ENCODE assay signal across 7 cellular contexts in genomic region chr17:1718362-1719165, GRCh38. TPM values are rescaled to one million over a fixed set of nuclear protein-coding genes. Genes with fewer than 3 reads are reported as not detected.
DNase-seq lines count a peak whose midpoint lies in the region; ATAC-seq and TF ChIP-seq lines count a peak whose summit lies in the region.
"Had no signal": no experiment of that assay in that cellular context is flagged by ENCODE, and none has a peak within 500 bp of the region (broad histone marks: within the 10 kb centered on the region; RNA-seq: fewer than 3 reads in every experiment).

No MANE protein-coding gene starts in this region.

- H3K9me3 Mint-ChIP-seq in HFFc6, result no peaks in the 10 kb centered on the region
- H3K9me3 Mint-ChIP-seq: memory B cell had no signal

- H3K4me1 ChIP-seq in body of pancreas, result peaks cover 34% of the 10 kb centered on the region

- WGBS in body of pancreas, 2 donors, result 69 to 75% methylated on average over 18 to 19 of the region's 19 CpGs

- TF ChIP-seq POLR2A in body of pancreas (IDR thresholded peaks at IDR 0.05), result no peak

- no peaks in the 10 kb centered on the region for H3K36me3 ChIP-seq in body of pancreas (replicated peaks in 1 of 2; ENCODE audit: insufficient read depth in 1 of 2, low read depth in 2 of 2)

- intact Hi-C loops in body of pancreas (cut with DNase I) (no loop called here), posterior vena cava (cut with DNase I) (loop anchor here in 1 of 2 donors (5.0 kb wide), 1 partner anchor 549 kb away; no protein-coding TSS in a partner anchor)

- peak overlapping the region; percentile 92 to 98 (median 96) for H3K27ac ChIP-seq in body of pancreas

- peaks cover 9% of the 10 kb centered on the region for H3K27me3 Mint-ChIP-seq in HFFc6 (ENCODE audit: insufficient read depth)

- peaks cover 24% of the 10 kb centered on the region for H3K4me1 Mint-ChIP-seq in HFFc6 (ENCODE audit: low read depth)

- no peaks in the 10 kb centered on the region for H3K9me3 ChIP-seq in body of pancreas

- TF ChIP-seq CTCF in HFFc6 (IDR thresholded peaks at IDR 0.05), result no peak
- no peak for TF ChIP-seq CTCF in body of pancreas (IDR thresholded peaks at IDR 0.05)

- peak overlapping the region; percentile 94 for H3K4me3 Mint-ChIP-seq in HFFc6

- H3K4me3 ChIP-seq in body of pancreas, result no peak overlapping the region

- H3K27me3 ChIP-seq in body of pancreas, result no peaks in the 10 kb centered on the region

- ATAC-seq in body of pancreas (no peak), HG02852 (IDR thresholded peaks at IDR 0.05; ENCODE audit: unreplicated experiment) (no peak)

- H3K36me3 Mint-ChIP-seq in HFFc6 (ENCODE audit: low read depth), result peaks cover 10% of the 10 kb centered on the region
- H3K36me3 Mint-ChIP-seq: memory B cell had no signal

- H3K27ac Mint-ChIP-seq in HFFc6, result peak overlapping the region; percentile 100

- DNase-seq in HFFc6 (no peak), body of pancreas (no peak), posterior vena cava (ENCODE audit: low spot score) (peak; percentile 82), NCI-H1417 (lab: John Stamatoyannopoulos, UW) (no peak), NCI-H1436 treated with DMSO at 0.1 percent for 48 hours (lab: John Stamatoyannopoulos, UW) (no peak)

RNA-seq across cellular contexts. Expression of gene WDR81, which starts 5.9 kb away (rescaled TPM):
- total RNA-seq in HFFc6 (2021; fragmentation: NEBNext Ultra II Directional; extraction: Animal tissue kit (Norgen Biotek cat#: 25700)), result 10 to 100 TPM; 12.5 to 18.1 (median 13.2) TPM
- total RNA-seq in body of pancreas (10 to 100 TPM; 15.6 to 31.6 TPM), posterior vena cava (10 to 100 TPM; 26.3 to 30.8 TPM)

RNA-seq across cellular contexts. Expression of gene TLCD2, which starts 8.4 kb away (rescaled TPM):
- total RNA-seq in HFFc6 (2021; fragmentation: NEBNext Ultra II Directional; extraction: Animal tissue kit (Norgen Biotek cat#: 25700)), result 1 to 10 TPM; 2.7 to 3.8 (median 3.2) TPM
- total RNA-seq in body of pancreas, result 1 to 10 TPM; 1.6 to 2.6 TPM
- 1 to 10 TPM; 7.6 to 8.2 TPM for total RNA-seq in posterior vena cava

RNA-seq across cellular contexts. Expression of gene SERPINF2, which starts 24.1 kb away (rescaled TPM):
- not detected for total RNA-seq in HFFc6 (2021; fragmentation: NEBNext Ultra II Directional; extraction: Animal tissue kit (Norgen Biotek cat#: 25700))
- 1 to 10 TPM; 5.9 to 8.8 TPM for total RNA-seq in body of pancreas
- 10 to 100 TPM; 40.7 to 41.7 TPM for total RNA-seq in posterior vena cava

RNA-seq across cellular contexts. Expression of gene PRPF8, which starts 33.9 kb away (rescaled TPM):
- total RNA-seq in HFFc6 (2021; fragmentation: NEBNext Ultra II Directional; extraction: Animal tissue kit (Norgen Biotek cat#: 25700)), result 100 to 1,000 TPM; 224 to 285 (median 248) TPM
- total RNA-seq in body of pancreas, result 100 to 1,000 TPM in 1 of 2 donors, 10 to 100 TPM in 1; 84.7 to 100 TPM
- 100 to 1,000 TPM; 173 to 190 TPM for total RNA-seq in posterior vena cava

RNA-seq across cellular contexts. Expression of gene SERPINF1, which starts 43.3 kb away (rescaled TPM):
- total RNA-seq in HFFc6 (2021; fragmentation: NEBNext Ultra II Directional; extraction: Animal tissue kit (Norgen Biotek cat#: 25700)), result 10 to 100 TPM; 12.0 to 46.8 (median 13.2) TPM
- total RNA-seq in body of pancreas (100 to 1,000 TPM; 146 to 194 TPM), posterior vena cava (1,000 to 10,000 TPM in 1 of 2 donors, 100 to 1,000 TPM in 1; 710 to 1,223 TPM)

Comparison
In these comparisons a context has a peak if more than half of its experiments do, and no peak if none do; other contexts are left out.
1. RNA of gene SERPINF2, which starts 24.1 kb away (total RNA-seq): 40.7 to 41.7 TPM in posterior vena cava and 5.9 to 8.8 TPM in body of pancreas; not detected in HFFc6; every median in the first group is over 4 times any median in the second.